9 cellular contexts compared by ENCODE assay signal in genomic region chr5:18772475-18772874, GRCh38.
DNase-seq lines count a peak whose midpoint lies in the region; ATAC-seq and TF ChIP-seq lines count a peak whose summit lies in the region.
"Had no signal": no experiment of that assay in that cellular context is flagged by ENCODE, and none has a peak within 500 bp of the region (broad histone marks: within the 10 kb centered on the region; RNA-seq: fewer than 3 reads in every experiment).

No MANE protein-coding gene starts in this region.

- no peak for TF ChIP-seq POLR2A in esophagus squamous epithelium (IDR thresholded peaks at IDR 0.05)

- H3K4me2 ChIP-seq in GM23338 (no peak overlapping the region), OCI-LY7 (ENCODE audit: low read length) (no peak overlapping the region)

- 14 to 16% methylated on average over 4 of the region's 4 CpGs for WGBS in esophagus squamous epithelium, 2 donors

- no peak overlapping the region for H3K27ac ChIP-seq in CD8-positive, alpha-beta T cell (ENCODE audit: low read depth, low read length)
- H3K27ac ChIP-seq in GM23338 (ENCODE audit: low read depth) (no peak overlapping the region), OCI-LY7 (ENCODE audit: low read depth, low read length, poor library complexity, severe bottlenecking) (no peak overlapping the region), esophagus squamous epithelium (no peak overlapping the region)
- H3K27ac ChIP-seq: thoracic aorta had no signal

- no peaks in the 10 kb centered on the region for H3K36me3 ChIP-seq in CD8-positive, alpha-beta T cell (ENCODE audit: insufficient read depth, low read length)
- H3K36me3 ChIP-seq in GM23338 (ENCODE audit: insufficient read depth): no peaks in the 10 kb centered on the region
- H3K36me3 ChIP-seq in OCI-LY7 (ENCODE audit: insufficient read depth, low read length): no peaks in the 10 kb centered on the region
- H3K36me3 ChIP-seq in esophagus squamous epithelium: no peaks in the 10 kb centered on the region
- H3K36me3 ChIP-seq: thoracic aorta had no signal

- no peak overlapping the region for H3K4me3 ChIP-seq in CD8-positive, alpha-beta T cell (ENCODE audit: low read depth, low read length)
- H3K4me3 ChIP-seq in GM23338: no peak overlapping the region
- H3K4me3 ChIP-seq in OCI-LY7 (ENCODE audit: low read depth, low read length, poor library complexity, severe bottlenecking): no peak overlapping the region
- peak overlapping the region in 1 of 4 donors; percentile 1 for H3K4me3 ChIP-seq in esophagus squamous epithelium
- H3K4me3 ChIP-seq: thoracic aorta had no signal

- H3F3A ChIP-seq in GM23338 (replicated peaks; ENCODE audit: low read depth): no peaks in the 10 kb centered on the region

- H3K79me2 ChIP-seq in GM23338 (replicated peaks; ENCODE audit: insufficient read depth) (no peaks in the 10 kb centered on the region), OCI-LY7 (ENCODE audit: insufficient read depth, low read depth, low read length) (no peaks in the 10 kb centered on the region)

- POLR2A ChIA-PET in CD8-positive, alpha-beta T cell (lab: Charles Lee): no interaction called here
- POLR2A ChIA-PET in OCI-LY7 (lab: Charles Lee): no interaction called here

- no peak for DNase-seq in CD8-positive, alpha-beta T cell
- DNase-seq in GM23338 (ENCODE audit: low spot score) (peak; percentile 58), OCI-LY7 (ENCODE audit: low spot score) (no peak), esophagus squamous epithelium (lab: John Stamatoyannopoulos, UW) (no peak), HuH-7.5 (ENCODE audit: low spot score) (no peak), pons (ENCODE audit: low spot score) (no peak), left lobe of liver (ENCODE audit: low spot score) (no peak), COLO668 (lab: John Stamatoyannopoulos, UW; ENCODE audit: unreplicated experiment) (no peak)

- peaks cover 6% of the 10 kb centered on the region for H3K27me3 Mint-ChIP-seq in CD8-positive, alpha-beta T cell (ENCODE audit: low read depth)
- H3K27me3 Mint-ChIP-seq in GM23338 (ENCODE audit: insufficient read depth, low read depth, poor library complexity): no peaks in the 10 kb centered on the region

- H3K9me2 ChIP-seq in GM23338 (ENCODE audit: insufficient read depth) (no peaks in the 10 kb centered on the region), OCI-LY7 (ENCODE audit: insufficient read depth, low read length) (no peaks in the 10 kb centered on the region)

- H3K4me1 ChIP-seq in CD8-positive, alpha-beta T cell (ENCODE audit: insufficient read depth, low read length): no peaks in the 10 kb centered on the region
- no peaks in the 10 kb centered on the region for H3K4me1 ChIP-seq in GM23338 (ENCODE audit: insufficient read depth)
- no peaks in the 10 kb centered on the region for H3K4me1 ChIP-seq in OCI-LY7 (ENCODE audit: insufficient read depth, low read length, poor library complexity, severe bottlenecking)
- peaks cover 0 to 4% (median 0%) of the 10 kb centered on the region in 3 donors for H3K4me1 ChIP-seq in esophagus squamous epithelium

- no peaks in the 10 kb centered on the region for H3K9me3 ChIP-seq in CD8-positive, alpha-beta T cell (ENCODE audit: low read length)
- H3K9me3 ChIP-seq in OCI-LY7 (ENCODE audit: low read length) (no peaks in the 10 kb centered on the region), esophagus squamous epithelium (no peaks in the 10 kb centered on the region)
- H3K9me3 ChIP-seq: thoracic aorta had no signal

- H3K9me3 Mint-ChIP-seq in CD8-positive, alpha-beta T cell: no peaks in the 10 kb centered on the region
- no peaks in the 10 kb centered on the region for H3K9me3 Mint-ChIP-seq in GM23338

- ATAC-seq in CD8-positive, alpha-beta T cell: peak; percentile 55
- peak; percentile 58 for ATAC-seq in GM23338
- no peak for ATAC-seq in left lobe of liver

- H4K20me1 ChIP-seq in GM23338 (replicated peaks; ENCODE audit: insufficient read depth): no peaks in the 10 kb centered on the region
- no peaks in the 10 kb centered on the region for H4K20me1 ChIP-seq in OCI-LY7 (ENCODE audit: insufficient read depth, low read length)

- H2AFZ ChIP-seq in GM23338: 0 out of 2 replicates have a peak overlapping the region, but pooled peaks have one; percentile 9
- H2AFZ ChIP-seq in OCI-LY7 (ENCODE audit: low read length): no peak overlapping the region

- intact Hi-C loops in CD8-positive, alpha-beta T cell (cut with DNase I, micrococcal nuclease): no loop called here
- intact Hi-C loops in OCI-LY7 (cut with micrococcal nuclease; ENCODE audit: unreplicated experiment) (no loop called here), esophagus squamous epithelium (cut with DNase I) (no loop called here)

- no peak for TF ChIP-seq CTCF in CD8-positive, alpha-beta T cell (IDR thresholded peaks at IDR 0.05)
- peak; percentile 58 to 75 for TF ChIP-seq CTCF in GM23338 (conservative IDR thresholded peaks at IDR 0.05; ENCODE audit: low read depth in 2 of 2)
- TF ChIP-seq CTCF in OCI-LY7 (conservative IDR thresholded peaks at IDR 0.05; ENCODE audit: low read length): 0 out of 2 replicates have a peak, but pooled peaks have one; percentile 19
- peak in 4 of 6 experiments; percentile 19 to 59 (median 34) for TF ChIP-seq CTCF in esophagus squamous epithelium (IDR thresholded peaks at IDR 0.05)

- H3K4me3 Mint-ChIP-seq in CD8-positive, alpha-beta T cell: no peak overlapping the region
- no peak overlapping the region for H3K4me3 Mint-ChIP-seq in GM23338

- BruUV-seq in OCI-LY7 (replicated peaks; lab: Mats Ljungman, UMichigan): no TSS peak

- no peaks in the 10 kb centered on the region for H3K4me1 Mint-ChIP-seq in CD8-positive, alpha-beta T cell (ENCODE audit: low read depth)
- H3K4me1 Mint-ChIP-seq in GM23338: peaks cover 7% of the 10 kb centered on the region; the same call in 2 of the 3 replicates

- CTCF ChIA-PET in CD8-positive, alpha-beta T cell (lab: Charles Lee): no interaction called here
- CTCF ChIA-PET in OCI-LY7 (lab: Charles Lee; ENCODE audit: unreplicated experiment): no interaction called here

- no peak overlapping the region for H3K27ac Mint-ChIP-seq in CD8-positive, alpha-beta T cell
- no peak overlapping the region for H3K27ac Mint-ChIP-seq in GM23338

- peaks cover 4% of the 10 kb centered on the region for H3K27me3 ChIP-seq in CD8-positive, alpha-beta T cell (ENCODE audit: insufficient read depth, low read length)
- H3K27me3 ChIP-seq in GM23338 (ENCODE audit: insufficient read depth) (no peaks in the 10 kb centered on the region), esophagus squamous epithelium (no peaks in the 10 kb centered on the region)

- no peaks in the 10 kb centered on the region for H3K36me3 Mint-ChIP-seq in CD8-positive, alpha-beta T cell
- no peaks in the 10 kb centered on the region for H3K36me3 Mint-ChIP-seq in GM23338 (ENCODE audit: low read depth)

TF ChIP-seq in GM23338, 12 proteins besides CTCF, POLR2A, EP300 and RAD21:
- TF ChIP-seq CREB1 (CRISPR knock-in tag; IDR thresholded peaks at IDR 0.05; ENCODE audit: low read depth): no peak
